ENCODE assay signal across 8 cellular contexts in genomic region chr20:62776692-62777527, GRCh38. TPM values are rescaled to one million over a fixed set of nuclear protein-coding genes. Genes with fewer than 3 reads are reported as not detected.
A peak's percentile ranks its signal among the peaks of the same experiment; 100 is the strongest.
DNase-seq lines count a peak whose midpoint lies in the region; ATAC-seq and TF ChIP-seq lines count a peak whose summit lies in the region.

No MANE protein-coding gene starts in this region.

- peaks cover 5% of the 10 kb centered on the region for H3K36me3 Mint-ChIP-seq in activated naive CD4-positive, alpha-beta T cell treated with anti-CD3 and anti-CD28 coated beads, Interleukin-2, amount 10 ng/mL, durations not matched to agents 7 days and 5 days
- H3K36me3 Mint-ChIP-seq in nephron progenitor cell (ENCODE audit: low read depth) = no peaks in the 10 kb centered on the region
- no peaks in the 10 kb centered on the region for H3K36me3 Mint-ChIP-seq in type B pancreatic cell

- intact Hi-C loops in posterior cingulate gyrus (cut with DNase I) = no loop called here

- peaks cover 48% of the 10 kb centered on the region for H3K4me1 Mint-ChIP-seq in activated naive CD4-positive, alpha-beta T cell treated with anti-CD3 and anti-CD28 coated beads, Interleukin-2, amount 10 ng/mL, durations not matched to agents 7 days and 5 days
- peaks cover 58% of the 10 kb centered on the region for H3K4me1 Mint-ChIP-seq in nephron progenitor cell
- peaks cover 29% of the 10 kb centered on the region for H3K4me1 Mint-ChIP-seq in type B pancreatic cell (ENCODE audit: unreplicated experiment)

- CTCF ChIA-PET in activated naive CD4-positive, alpha-beta T cell treated with anti-CD3 and anti-CD28 coated beads, Interleukin-2, amount 10 ng/mL, durations not matched to agents 7 days and 5 days (lab: Charles Lee) = no interaction called here

- no peak for TF ChIP-seq CTCF in nephron progenitor cell (IDR thresholded peaks at IDR 0.05)
- no peak for TF ChIP-seq CTCF in type B pancreatic cell (conservative IDR thresholded peaks at IDR 0.05)

- peak overlapping the region; percentile 39 for H3K4me3 ChIP-seq in SJCRH30

- H3K9me3 ChIP-seq in SJCRH30 (replicated peaks) = no peaks in the 10 kb centered on the region

- peaks cover 5% of the 10 kb centered on the region for H3K9me3 Mint-ChIP-seq in activated naive CD4-positive, alpha-beta T cell treated with anti-CD3 and anti-CD28 coated beads, Interleukin-2, amount 10 ng/mL, durations not matched to agents 7 days and 5 days
- H3K9me3 Mint-ChIP-seq in nephron progenitor cell (no peaks in the 10 kb centered on the region), type B pancreatic cell (no peaks in the 10 kb centered on the region)

- H3K4me3 Mint-ChIP-seq in activated naive CD4-positive, alpha-beta T cell treated with anti-CD3 and anti-CD28 coated beads, Interleukin-2, amount 10 ng/mL, durations not matched to agents 7 days and 5 days = peak overlapping the region; percentile 58
- peak overlapping the region; percentile 25 for H3K4me3 Mint-ChIP-seq in nephron progenitor cell
- no peak overlapping the region for H3K4me3 Mint-ChIP-seq in type B pancreatic cell

- peak overlapping the region; percentile 91 for H3K27ac Mint-ChIP-seq in activated naive CD4-positive, alpha-beta T cell treated with anti-CD3 and anti-CD28 coated beads, Interleukin-2, amount 10 ng/mL, durations not matched to agents 7 days and 5 days
- no peak overlapping the region for H3K27ac Mint-ChIP-seq in nephron progenitor cell
- H3K27ac Mint-ChIP-seq in type B pancreatic cell = no peak overlapping the region

- H3K27me3 Mint-ChIP-seq in activated naive CD4-positive, alpha-beta T cell treated with anti-CD3 and anti-CD28 coated beads, Interleukin-2, amount 10 ng/mL, durations not matched to agents 7 days and 5 days = peaks cover 16% of the 10 kb centered on the region
- H3K27me3 Mint-ChIP-seq in nephron progenitor cell (ENCODE audit: low read depth, poor library complexity) (peaks cover 9% of the 10 kb centered on the region), type B pancreatic cell (no peaks in the 10 kb centered on the region)

- ATAC-seq in GM21529 (IDR thresholded peaks at IDR 0.05; ENCODE audit: unreplicated experiment) = peak; percentile 59

- H3K27me3 ChIP-seq in SJCRH30 = peaks cover 38% of the 10 kb centered on the region

- H3K4me1 ChIP-seq in SJCRH30 = peaks cover 30% of the 10 kb centered on the region

- DNase-seq in 8988T (peak; percentile 61), SJCRH30 (peak; percentile 94), nephron progenitor cell (no peak), OCI-M2 (lab: John Stamatoyannopoulos, UW; ENCODE audit: unreplicated experiment) (no peak), type B pancreatic cell (ENCODE audit: extremely low spot score, unreplicated experiment) (no peak), posterior cingulate gyrus (no peak)
- peak; percentile 84 for DNase-seq in activated naive CD4-positive, alpha-beta T cell treated with anti-CD3 and anti-CD28 coated beads, Interleukin-2, amount 10 ng/mL, durations not matched to agents 7 days and 5 days

- H3K27ac ChIP-seq in SJCRH30 = peak overlapping the region; percentile 64

- no peaks in the 10 kb centered on the region for H3K36me3 ChIP-seq in SJCRH30

RNA-seq across cellular contexts. Expression of gene MRGBP, which starts 19.4 kb away (rescaled TPM):
- total RNA-seq in SJCRH30 (2014; rRNA removed; shearing (Covaris generic)) = 52.5 and 57.4 TPM in 2 replicates
- total RNA-seq in type B pancreatic cell (ENCODE audit: low replicate concordance) = 8.4 and 14.6 TPM in 2 replicates

RNA-seq across cellular contexts. Expression of gene OGFR, which starts 27.7 kb away (rescaled TPM):
- total RNA-seq in SJCRH30 (2014; rRNA removed; shearing (Covaris generic)) = 46.6 and 49.0 TPM in 2 replicates
- total RNA-seq in type B pancreatic cell (ENCODE audit: low replicate concordance) = 42.8 and 49.6 TPM in 2 replicates

RNA-seq across cellular contexts. Expression of gene COL9A3, which starts 39.9 kb away (rescaled TPM):
- total RNA-seq in SJCRH30 (2014; rRNA removed; shearing (Covaris generic)) = 2.0 and 2.1 TPM in 2 replicates
- 8.8 and 21.2 TPM in 2 replicates for total RNA-seq in type B pancreatic cell (ENCODE audit: low replicate concordance)

Comparison
In these comparisons a context has a peak if more than half of its experiments do, and no peak if none do; other contexts are left out.
1. DNase-seq: peak in 8988T (single experiment), SJCRH30 (2 of 2) and activated naive CD4-positive, alpha-beta T cell treated with anti-CD3 and anti-CD28 coated beads, Interleukin-2, amount 10 ng/mL, durations not matched to agents 7 days and 5 days (single experiment); none in nephron progenitor cell (single experiment), OCI-M2 (single experiment), type B pancreatic cell (single experiment) and posterior cingulate gyrus (0 of 10).